9 cellular contexts compared by ENCODE assay signal in genomic region chr4:168848112-168848511, GRCh38.
DNase-seq lines count a peak whose midpoint lies in the region; ATAC-seq and TF ChIP-seq lines count a peak whose summit lies in the region.
"Had no signal": no experiment of that assay in that cellular context is flagged by ENCODE, and none has a peak within 500 bp of the region (broad histone marks: within the 10 kb centered on the region; RNA-seq: fewer than 3 reads in every experiment).

No MANE protein-coding gene starts in this region.

- ATAC-seq in activated CD8-positive, alpha-beta T cell treated with anti-CD3 and anti-CD28 coated beads, Interleukin-2, amount 10 ng/mL, durations not matched to agents 7 days and 5 days = peak; percentile 47
- no peak for ATAC-seq in activated CD8-positive, alpha-beta T cell treated with anti-CD3 and anti-CD28 coated beads for 36 hours
- no peak for ATAC-seq in HG02884 (IDR thresholded peaks at IDR 0.05; ENCODE audit: unreplicated experiment)

- intact Hi-C loops in activated CD8-positive, alpha-beta T cell treated with anti-CD3 and anti-CD28 coated beads for 36 hours (cut with micrococcal nuclease) = no loop called here
- intact Hi-C loops in uterus (cut with DNase I; ENCODE audit: low total_unique reads) = no loop called here

- no peak for DNase-seq in activated CD8-positive, alpha-beta T cell treated with anti-CD3 and anti-CD28 coated beads, Interleukin-2, amount 10 ng/mL, durations not matched to agents 7 days and 5 days
- no peak for DNase-seq in activated CD8-positive, alpha-beta T cell treated with anti-CD3 and anti-CD28 coated beads for 36 hours
- DNase-seq in uterus (no peak), NCI-H345 (lab: John Stamatoyannopoulos, UW) (no peak), D341Med (ENCODE audit: low spot score) (no peak)
- DNase-seq: CD4-positive, alpha-beta memory T cell had no signal

- no peak overlapping the region for H3K4me3 Mint-ChIP-seq in activated CD8-positive, alpha-beta T cell treated with anti-CD3 and anti-CD28 coated beads, Interleukin-2, amount 10 ng/mL, durations not matched to agents 7 days and 5 days
- H3K4me3 Mint-ChIP-seq in activated CD8-positive, alpha-beta T cell treated with anti-CD3 and anti-CD28 coated beads for 36 hours = no peak overlapping the region

- TF ChIP-seq POLR2A in uterus (IDR thresholded peaks at IDR 0.05) = no peak

- H3K36me3 ChIP-seq in ectodermal cell (ENCODE audit: control insufficient read depth, insufficient read depth, low read length) (no peaks in the 10 kb centered on the region), mesodermal cell (ENCODE audit: control insufficient read depth, insufficient read depth, low read length) (peaks cover 57% of the 10 kb centered on the region), uterus (no peaks in the 10 kb centered on the region)

- WGBS in ectodermal cell, 2 experiments = 33 to 50% methylated on average over 2 of the region's 4 CpGs
- WGBS in mesodermal cell (ENCODE audit: insufficient coverage in 2 of 2), 2 experiments = 26 to 47% methylated on average over 2 of the region's 4 CpGs

- TF ChIP-seq CTCF in activated CD8-positive, alpha-beta T cell treated with anti-CD3 and anti-CD28 coated beads for 36 hours (IDR thresholded peaks at IDR 0.05) = no peak
- no peak for TF ChIP-seq CTCF in uterus (IDR thresholded peaks at IDR 0.05)

- H3K36me3 Mint-ChIP-seq in activated CD8-positive, alpha-beta T cell treated with anti-CD3 and anti-CD28 coated beads, Interleukin-2, amount 10 ng/mL, durations not matched to agents 7 days and 5 days (ENCODE audit: low read depth) = no peaks in the 10 kb centered on the region
- H3K36me3 Mint-ChIP-seq in activated CD8-positive, alpha-beta T cell treated with anti-CD3 and anti-CD28 coated beads for 36 hours (ENCODE audit: low read depth) = no peaks in the 10 kb centered on the region
- H3K36me3 Mint-ChIP-seq: CD4-positive, alpha-beta memory T cell had no signal

- H3K4me1 ChIP-seq in ectodermal cell (ENCODE audit: control insufficient read depth, insufficient read depth, low read length) = peaks cover 28% of the 10 kb centered on the region
- peaks cover 64% of the 10 kb centered on the region for H3K4me1 ChIP-seq in mesodermal cell (ENCODE audit: control insufficient read depth, insufficient read depth, low read length, poor library complexity, severe bottlenecking)
- H3K4me1 ChIP-seq in uterus = peaks cover 3 to 27% of the 10 kb centered on the region in 2 donors

- H3K9me3 ChIP-seq in ectodermal cell (ENCODE audit: control insufficient read depth, low read length) (no peaks in the 10 kb centered on the region), mesodermal cell (ENCODE audit: control insufficient read depth, low read length) (no peaks in the 10 kb centered on the region), uterus (no peaks in the 10 kb centered on the region)

- no peaks in the 10 kb centered on the region for H3K27me3 ChIP-seq in ectodermal cell (ENCODE audit: control insufficient read depth, insufficient read depth, low read length, poor library complexity, severe bottlenecking)
- H3K27me3 ChIP-seq in uterus = no peaks in the 10 kb centered on the region

- H3K27me3 Mint-ChIP-seq in activated CD8-positive, alpha-beta T cell treated with anti-CD3 and anti-CD28 coated beads, Interleukin-2, amount 10 ng/mL, durations not matched to agents 7 days and 5 days (ENCODE audit: low read depth) = peaks cover 18% of the 10 kb centered on the region
- H3K27me3 Mint-ChIP-seq in activated CD8-positive, alpha-beta T cell treated with anti-CD3 and anti-CD28 coated beads for 36 hours = peaks cover 15% of the 10 kb centered on the region

- no peaks in the 10 kb centered on the region for H3K9me3 Mint-ChIP-seq in activated CD8-positive, alpha-beta T cell treated with anti-CD3 and anti-CD28 coated beads, Interleukin-2, amount 10 ng/mL, durations not matched to agents 7 days and 5 days (ENCODE audit: insufficient read depth)
- H3K9me3 Mint-ChIP-seq in activated CD8-positive, alpha-beta T cell treated with anti-CD3 and anti-CD28 coated beads for 36 hours = no peaks in the 10 kb centered on the region

- H3K4me1 Mint-ChIP-seq in activated CD8-positive, alpha-beta T cell treated with anti-CD3 and anti-CD28 coated beads, Interleukin-2, amount 10 ng/mL, durations not matched to agents 7 days and 5 days (ENCODE audit: low read depth) = peaks cover 17% of the 10 kb centered on the region
- peaks cover 6% of the 10 kb centered on the region for H3K4me1 Mint-ChIP-seq in activated CD8-positive, alpha-beta T cell treated with anti-CD3 and anti-CD28 coated beads for 36 hours (ENCODE audit: low read depth)

- POLR2A ChIA-PET in activated CD8-positive, alpha-beta T cell treated with anti-CD3 and anti-CD28 coated beads, Interleukin-2, amount 10 ng/mL, durations not matched to agents 7 days and 5 days (lab: Charles Lee) = no interaction called here
- POLR2A ChIA-PET in activated CD8-positive, alpha-beta T cell treated with anti-CD3 and anti-CD28 coated beads for 36 hours (lab: Charles Lee) = no interaction called here

- H3K4me3 ChIP-seq in ectodermal cell (ENCODE audit: insufficient read depth, low read depth, low read length) (no peak overlapping the region), mesodermal cell (ENCODE audit: extremely low read depth, insufficient read depth, low read length, poor library complexity, severe bottlenecking) (no peak overlapping the region), uterus (peak overlapping the region in 1 of 2 donors; percentile 12)

- CTCF ChIA-PET in activated CD8-positive, alpha-beta T cell treated with anti-CD3 and anti-CD28 coated beads, Interleukin-2, amount 10 ng/mL, durations not matched to agents 7 days and 5 days (lab: Charles Lee) = interaction anchor here (1.0 kb wide), 1 partner anchor 13 kb away, joined by 3 read pairs; no protein-coding TSS in a partner anchor
- CTCF ChIA-PET in activated CD8-positive, alpha-beta T cell treated with anti-CD3 and anti-CD28 coated beads for 36 hours (lab: Charles Lee) = no interaction called here

- H3K27ac ChIP-seq in ectodermal cell (ENCODE audit: insufficient read depth, low read depth, low read length, poor library complexity, severe bottlenecking) (peak overlapping the region; percentile 36), mesodermal cell (ENCODE audit: low read depth, low read length, severe bottlenecking) (peak overlapping the region; percentile 64), uterus (peak overlapping the region; percentile 98 to 99)

- no peak overlapping the region for H3K27ac Mint-ChIP-seq in activated CD8-positive, alpha-beta T cell treated with anti-CD3 and anti-CD28 coated beads, Interleukin-2, amount 10 ng/mL, durations not matched to agents 7 days and 5 days
- no peak overlapping the region for H3K27ac Mint-ChIP-seq in activated CD8-positive, alpha-beta T cell treated with anti-CD3 and anti-CD28 coated beads for 36 hours
- H3K27ac Mint-ChIP-seq: CD4-positive, alpha-beta memory T cell had no signal

Comparison
In these comparisons a context has a peak if more than half of its experiments do, and no peak if none do; other contexts are left out.
1. H3K27ac ChIP-seq: peak in every context shown above with its lines; median percentile 98 in uterus; 64 in mesodermal cell; 36 in ectodermal cell.